ENCODE assay signal across 24 cellular contexts in the genomic region with DNA sequence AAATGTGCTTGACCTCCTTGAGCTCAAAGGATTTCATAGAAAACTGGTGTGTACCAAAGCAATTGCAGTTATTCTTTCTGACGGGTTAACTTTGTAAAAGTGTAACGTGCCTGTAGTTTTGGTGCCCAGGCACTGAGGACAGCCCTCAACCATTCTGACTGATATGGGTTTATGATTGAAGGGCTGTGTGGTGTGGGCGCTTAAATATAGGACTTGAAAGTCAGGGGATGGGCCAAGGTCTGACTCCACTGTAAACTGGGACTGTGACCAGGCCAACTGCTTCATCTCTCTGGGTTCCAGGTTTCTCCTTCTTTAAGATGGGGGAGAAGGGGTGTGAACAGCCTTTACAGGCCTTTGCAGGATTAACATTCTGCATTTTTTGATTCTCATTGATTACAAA.
"Had no signal": no experiment of that assay in that cellular context is flagged by ENCODE, and none has a peak within 500 bp of the region (broad histone marks: within the 10 kb centered on the region; RNA-seq: fewer than 3 reads in every experiment).

No MANE protein-coding gene starts in this region.

- H3K27me3 Mint-ChIP-seq: stimulated activated memory B cell treated with anti-CD40 and anti-IgM and Interleukin-4, amounts not matched to agents 10 μg/mL and 1 μg/mL and 100 μg/mL, for 72 hours had no signal

- FAIRE-seq: endometrium, kidney, urothelium cell line had no signal

- H3K27ac Mint-ChIP-seq: naive thymus-derived CD4-positive, alpha-beta T cell; nephron progenitor cell; stimulated activated memory B cell treated with anti-CD40 and anti-IgM and Interleukin-4, amounts not matched to agents 10 μg/mL and 1 μg/mL and 100 μg/mL, for 72 hours had no signal

- H3K27ac ChIP-seq: coronary artery, gastrocnemius medialis, heart left ventricle, hepatocyte, prostate gland, right atrium auricular region, thoracic aorta, tibial nerve, upper lobe of left lung had no signal

- H3K4me3 Mint-ChIP-seq: naive thymus-derived CD4-positive, alpha-beta T cell; nephron progenitor cell; stimulated activated memory B cell treated with anti-CD40 and anti-IgM and Interleukin-4, amounts not matched to agents 10 μg/mL and 1 μg/mL and 100 μg/mL, for 72 hours had no signal

- H3K36me3 Mint-ChIP-seq: stimulated activated memory B cell treated with anti-CD40 and anti-IgM and Interleukin-4, amounts not matched to agents 10 μg/mL and 1 μg/mL and 100 μg/mL, for 72 hours had no signal

- H3K4me1 ChIP-seq: prostate gland, right atrium auricular region, tibial nerve had no signal

- ATAC-seq: gastrocnemius medialis; heart left ventricle; left lobe of liver; naive thymus-derived CD4-positive, alpha-beta T cell; sciatic nerve; stimulated activated memory B cell treated with anti-CD40 and anti-IgM and Interleukin-4, amounts not matched to agents 10 μg/mL and 1 μg/mL and 100 μg/mL, for 72 hours; stimulated activated naive CD8-positive, alpha-beta T cell treated with anti-CD3 and anti-CD28 coated beads, Interleukin-15, Interleukin-2, amounts not matched to agents 100 U/mL and 50 U/mL, for 24 hours had no signal

- H3K36me3 ChIP-seq: gastrocnemius medialis, heart left ventricle, prostate gland, right atrium auricular region, thoracic aorta, tibial nerve, upper lobe of left lung had no signal

- DNase-seq: dermis blood vessel endothelial cell; effector memory CD4-positive, alpha-beta T cell; erythroblast; gastrocnemius medialis; heart left ventricle; kidney; midbrain; naive thymus-derived CD4-positive, alpha-beta T cell; nephron progenitor cell; nucleus accumbens; stimulated activated CD4-positive, alpha-beta T cell treated with anti-CD3 and anti-CD28 coated beads, Interleukin-4, amount 100 ng/mL, for 4 hours; stimulated activated naive CD8-positive, alpha-beta T cell treated with anti-CD3 and anti-CD28 coated beads, Interleukin-15, Interleukin-2, amounts not matched to agents 100 U/mL and 50 U/mL, for 24 hours; upper lobe of left lung had no signal

- H3K4me3 ChIP-seq: coronary artery, gastrocnemius medialis, heart left ventricle, hepatocyte, prostate gland, right atrium auricular region, thoracic aorta, tibial nerve, upper lobe of left lung had no signal

- H3K9me3 ChIP-seq: gastrocnemius medialis, heart left ventricle, prostate gland, right atrium auricular region, thoracic aorta, tibial nerve, upper lobe of left lung had no signal

- H2AFZ ChIP-seq: hepatocyte had no signal

- H3K79me2 ChIP-seq: hepatocyte had no signal

- H3K9me3 Mint-ChIP-seq: nephron progenitor cell had no signal

- H3K4me2 ChIP-seq: hepatocyte had no signal

- H3K27me3 ChIP-seq: gastrocnemius medialis, hepatocyte, right atrium auricular region, tibial nerve, upper lobe of left lung had no signal
